In the genomic region with DNA sequence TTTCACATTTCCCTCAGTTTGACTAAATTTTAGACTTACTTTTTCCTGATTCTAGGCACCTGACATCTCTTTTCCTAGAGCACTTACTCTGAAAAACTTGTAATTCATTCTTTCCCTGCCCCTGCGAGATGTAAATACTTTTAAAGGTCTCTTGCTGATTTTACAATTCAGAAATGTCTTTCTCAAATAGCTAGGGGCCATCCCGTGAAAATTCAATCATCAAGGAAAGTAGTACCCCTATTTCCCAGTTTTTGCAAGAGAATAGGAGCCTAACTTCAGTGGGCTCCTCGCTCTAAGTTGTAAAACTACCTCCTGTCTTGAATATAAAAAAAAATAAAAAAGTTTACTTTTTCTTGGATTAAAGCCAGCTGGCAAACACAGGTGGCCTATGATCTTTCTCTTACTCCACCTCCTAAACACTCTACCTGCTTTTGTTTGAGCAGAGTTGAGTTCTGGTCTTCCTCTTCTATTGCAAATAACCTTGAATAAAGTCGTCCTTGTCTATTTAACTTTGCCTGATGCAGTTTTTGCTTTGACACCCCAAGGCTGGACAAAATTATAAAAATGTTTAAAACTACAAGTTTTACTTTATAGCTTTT, we compare ENCODE assay signal across 17 cellular contexts.
"Had no signal": no experiment of that assay in that cellular context is flagged by ENCODE, and none has a peak within 500 bp of the region (broad histone marks: within the 10 kb centered on the region; RNA-seq: fewer than 3 reads in every experiment).

No MANE protein-coding gene starts in this region.

- DNase-seq: activated CD4-positive, CD25-positive, alpha-beta regulatory T cell treated with anti-CD3 and anti-CD28 coated beads, Interleukin-2, amount 50 U/mL, for 72 hours; activated naive CD4-positive, alpha-beta T cell; activated T-cell treated with anti-CD3 and anti-CD28 coated beads for 4 hours; anterior cingulate cortex; brain microvascular endothelial cell; cortex of kidney; effector CD4-positive, alpha-beta T cell; esophagus squamous epithelium; hippocampal formation; left cardiac atrium; naive thymus-derived CD8-positive, alpha-beta T cell; stimulated activated CD4-positive, alpha-beta T cell treated with anti-CD3 and anti-CD28 coated beads, Interleukin-1b, Interleukin-23, amount 100 ng/mL, for 48 hours; stomach; T1000; testis; upper lobe of right lung had no signal

- H3K27me3 ChIP-seq: brain microvascular endothelial cell, esophagus squamous epithelium, stomach, testis, upper lobe of right lung had no signal

- H3K27ac ChIP-seq: brain microvascular endothelial cell, esophagus squamous epithelium, parathyroid adenoma, stomach, testis, upper lobe of right lung had no signal

- H3K4me1 ChIP-seq: esophagus squamous epithelium, parathyroid adenoma, testis, upper lobe of right lung had no signal

- H3K79me2 ChIP-seq: parathyroid adenoma had no signal

- H3K36me3 ChIP-seq: brain microvascular endothelial cell, esophagus squamous epithelium, stomach, upper lobe of right lung had no signal

- H3K4me3 ChIP-seq: esophagus squamous epithelium, stomach, testis, upper lobe of right lung had no signal

- H2AFZ ChIP-seq: parathyroid adenoma had no signal

- H3K9ac ChIP-seq: parathyroid adenoma had no signal

- ATAC-seq: left cardiac atrium; naive thymus-derived CD8-positive, alpha-beta T cell; upper lobe of right lung had no signal

- H3K9me3 ChIP-seq: esophagus squamous epithelium, testis had no signal
